In the genomic region with DNA sequence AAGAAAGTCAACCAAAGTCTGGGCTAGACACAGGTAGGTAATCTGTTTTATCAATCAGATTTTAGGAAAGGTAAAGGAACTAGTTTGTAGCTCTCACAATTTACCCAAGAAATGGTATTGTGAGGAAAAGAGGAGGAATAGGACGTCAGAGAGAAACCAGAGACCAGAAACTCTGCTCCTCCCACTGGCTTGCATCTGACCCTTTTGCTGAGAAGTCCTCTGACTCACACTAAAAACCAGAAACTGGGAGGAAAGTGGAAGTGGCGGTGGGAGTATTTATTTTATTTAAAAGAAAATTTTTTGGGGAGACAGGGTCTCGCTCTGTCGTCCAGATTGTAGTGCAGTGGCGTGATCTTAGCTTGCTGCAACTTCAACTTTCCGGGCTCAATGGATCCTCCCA, we compare ENCODE assay signal across 1 cellular context.
TF ChIP-seq lines count a peak whose summit lies in the region.

No MANE protein-coding gene starts in this region.

TF ChIP-seq in H1, 55 proteins besides CTCF, POLR2A, EP300 and RAD21 (continued from another document):
- no peak for TF ChIP-seq ASH2L (IDR thresholded peaks at IDR 0.05; ENCODE audit: low read length)
- TF ChIP-seq CBX5 (IDR thresholded peaks at IDR 0.05; ENCODE audit: low read depth, low read length) = no peak
- TF ChIP-seq TEAD4 (IDR thresholded peaks at IDR 0.05; ENCODE audit: low read depth, low read length) = no peak
- TF ChIP-seq SIX5 (IDR thresholded peaks at IDR 0.05; ENCODE audit: low read depth, low read length) = no peak
- no peak for TF ChIP-seq RBBP5 (IDR thresholded peaks at IDR 0.05; ENCODE audit: borderline replicate concordance, low read depth, low read length)
- no peak for TF ChIP-seq NRF1 (IDR thresholded peaks at IDR 0.05; ENCODE audit: low read depth, low read length)
- no peak for TF ChIP-seq TCF12 (IDR thresholded peaks at IDR 0.05; ENCODE audit: low read depth, low read length)
- no peak for TF ChIP-seq FOSL1 (IDR thresholded peaks at IDR 0.05; ENCODE audit: insufficient read depth, low read depth, low read length)
- TF ChIP-seq, protein P1, sequence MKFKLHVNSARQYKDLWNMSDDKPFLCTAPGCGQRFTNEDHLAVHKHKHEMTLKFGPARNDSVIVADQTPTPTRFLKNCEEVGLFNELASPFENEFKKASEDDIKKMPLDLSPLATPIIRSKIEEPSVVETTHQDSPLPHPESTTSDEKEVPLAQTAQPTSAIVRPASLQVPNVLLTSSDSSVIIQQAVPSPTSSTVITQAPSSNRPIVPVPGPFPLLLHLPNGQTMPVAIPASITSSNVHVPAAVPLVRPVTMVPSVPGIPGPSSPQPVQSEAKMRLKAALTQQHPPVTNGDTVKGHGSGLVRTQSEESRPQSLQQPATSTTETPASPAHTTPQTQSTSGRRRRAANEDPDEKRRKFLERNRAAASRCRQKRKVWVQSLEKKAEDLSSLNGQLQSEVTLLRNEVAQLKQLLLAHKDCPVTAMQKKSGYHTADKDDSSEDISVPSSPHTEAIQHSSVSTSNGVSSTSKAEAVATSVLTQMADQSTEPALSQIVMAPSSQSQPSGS (IDR thresholded peaks at IDR 0.05; ENCODE audit: low read length) = no peak
- no peak for TF ChIP-seq HDAC6 (IDR thresholded peaks at IDR 0.05; ENCODE audit: low read depth, low read length)
- no peak for TF ChIP-seq GABPA (IDR thresholded peaks at IDR 0.05; ENCODE audit: borderline replicate concordance, insufficient read depth, low read length)
